17 cellular contexts compared by ENCODE assay signal in genomic region chr1:225366552-225366951, GRCh38.
DNase-seq lines count a peak whose midpoint lies in the region; ATAC-seq, FAIRE-seq and TF ChIP-seq lines count a peak whose summit lies in the region.
"Had no signal": no experiment of that assay in that cellular context is flagged by ENCODE, and none has a peak within 500 bp of the region (broad histone marks: within the 10 kb centered on the region; RNA-seq: fewer than 3 reads in every experiment).

No MANE protein-coding gene starts in this region.

- TF ChIP-seq EP300 in K562 (IDR thresholded peaks at IDR 0.05; ENCODE audit: low read length): no peak

- no peaks in the 10 kb centered on the region for H3K4me1 ChIP-seq in ACC112 (ENCODE audit: control insufficient read depth, insufficient read depth, low read length, unreplicated experiment)
- H3K4me1 ChIP-seq in GM23338 (ENCODE audit: insufficient read depth): no peaks in the 10 kb centered on the region
- no peaks in the 10 kb centered on the region for H3K4me1 ChIP-seq in K562 (replicated peaks in 1 of 2; ENCODE audit: control insufficient read depth in 2 of 2, insufficient read depth in 2 of 2, low read length in 2 of 2)
- H3K4me1 ChIP-seq in mesendoderm (ENCODE audit: control insufficient read depth, low read depth, low read length): peaks cover 2% of the 10 kb centered on the region

- H3K4me1 Mint-ChIP-seq in GM23338: no peaks in the 10 kb centered on the region
- H3K4me1 Mint-ChIP-seq in activated CD4-positive, alpha-beta T cell treated with anti-CD3 and anti-CD28 coated beads, Interleukin-2, amount 10 ng/mL, durations not matched to agents 24 days and 14 days: peaks cover 3% of the 10 kb centered on the region
- H3K4me1 Mint-ChIP-seq: CD14-positive monocyte had no signal

- H3K4ac ChIP-seq in mesendoderm (ENCODE audit: low read depth, low read length): no peak overlapping the region

- TF ChIP-seq CTCF in GM23338 (conservative IDR thresholded peaks at IDR 0.05; ENCODE audit: low read depth in 2 of 2): no peak
- TF ChIP-seq CTCF in K562 (IDR thresholded peaks at IDR 0.05 in 2 of 3, conservative IDR thresholded peaks at IDR 0.05 in 1 of 3; ENCODE audit: insufficient read depth in 2 of 3, low read depth in 1 of 3, low read length in 3 of 3): no peak

- TF ChIP-seq POLR2A in K562 (conservative IDR thresholded peaks at IDR 0.05): no peak

- H3K9ac ChIP-seq in K562 (ENCODE audit: insufficient read depth in 1 of 2, low read depth in 2 of 2, low read length in 2 of 2): no peak overlapping the region
- no peak overlapping the region for H3K9ac ChIP-seq in mesendoderm (ENCODE audit: low read length)
- H3K9ac ChIP-seq: GM23248 had no signal

- H3K79me1 ChIP-seq in mesendoderm (ENCODE audit: low read length): no peaks in the 10 kb centered on the region

- no peak for FAIRE-seq in K562 (lab: Jason Lieb, UNC)
- FAIRE-seq: A204.1, D721Med had no signal

- no peak overlapping the region for H3K4me2 ChIP-seq in GM23338
- H3K4me2 ChIP-seq in K562 (ENCODE audit: insufficient read depth, low read length): no peak overlapping the region
- H3K4me2 ChIP-seq in mesendoderm (ENCODE audit: low read length): no peak overlapping the region

- no peak for TF ChIP-seq RAD21 in K562 (CRISPR knock-in tag; conservative IDR thresholded peaks at IDR 0.05 in 1 of 2, IDR thresholded peaks at IDR 0.05 in 1 of 2)

- H4K5ac ChIP-seq in mesendoderm (ENCODE audit: low read length): no peak overlapping the region

- no peak overlapping the region for H3K27ac Mint-ChIP-seq in GM23338
- no peak overlapping the region for H3K27ac Mint-ChIP-seq in activated CD4-positive, alpha-beta T cell treated with anti-CD3 and anti-CD28 coated beads, Interleukin-2, amount 10 ng/mL, durations not matched to agents 24 days and 14 days
- H3K27ac Mint-ChIP-seq: CD14-positive monocyte; CD8-positive, alpha-beta T cell had no signal

- H2AFZ ChIP-seq in ACC112 (ENCODE audit: low read length, unreplicated experiment) (peak overlapping the region; percentile 68), GM23338 (no peak overlapping the region), K562 (ENCODE audit: low read depth, low read length) (no peak overlapping the region)
- H2AFZ ChIP-seq: GM23248 had no signal

- H3K56ac ChIP-seq in mesendoderm (ENCODE audit: low read length): no peak overlapping the region

- no peaks in the 10 kb centered on the region for H3K36me3 Mint-ChIP-seq in GM23338 (ENCODE audit: low read depth)
- H3K36me3 Mint-ChIP-seq in activated CD4-positive, alpha-beta T cell treated with anti-CD3 and anti-CD28 coated beads, Interleukin-2, amount 10 ng/mL, durations not matched to agents 24 days and 14 days (ENCODE audit: low read depth): no peaks in the 10 kb centered on the region
- H3K36me3 Mint-ChIP-seq: CD14-positive monocyte; CD8-positive, alpha-beta T cell had no signal

- H3K79me2 ChIP-seq in ACC112 (ENCODE audit: control insufficient read depth, insufficient read depth, low read length, unreplicated experiment) (no peaks in the 10 kb centered on the region), GM23338 (replicated peaks; ENCODE audit: insufficient read depth) (no peaks in the 10 kb centered on the region), K562 (ENCODE audit: control insufficient read depth, insufficient read depth, low read length) (no peaks in the 10 kb centered on the region), mesendoderm (ENCODE audit: control insufficient read depth, insufficient read depth, low read length) (no peaks in the 10 kb centered on the region)

- BruUV-seq in K562 (replicated peaks; lab: Mats Ljungman, UMichigan): no TSS peak

- no peak overlapping the region for H3K23ac ChIP-seq in mesendoderm (ENCODE audit: low read length)

- H3K27me3 Mint-ChIP-seq in GM23338 (ENCODE audit: insufficient read depth, low read depth, poor library complexity): peaks cover 15% of the 10 kb centered on the region
- peaks cover 17% of the 10 kb centered on the region for H3K27me3 Mint-ChIP-seq in activated CD4-positive, alpha-beta T cell treated with anti-CD3 and anti-CD28 coated beads, Interleukin-2, amount 10 ng/mL, durations not matched to agents 24 days and 14 days

- no peak overlapping the region for H2AK5ac ChIP-seq in mesendoderm (ENCODE audit: low read length)

- H3K9me3 ChIP-seq in K562 (replicated peaks; ENCODE audit: control insufficient read depth, insufficient read depth, low read depth, low read length): no peaks in the 10 kb centered on the region

- no peaks in the 10 kb centered on the region for H3K9me2 ChIP-seq in GM23338 (ENCODE audit: insufficient read depth)

- H3K18ac ChIP-seq in mesendoderm (ENCODE audit: low read length): no peak overlapping the region

- intact Hi-C loops in K562 (cut with micrococcal nuclease): no loop called here
- intact Hi-C loops in activated CD4-positive, alpha-beta T cell treated with anti-CD3 and anti-CD28 coated beads, Interleukin-2, amount 10 ng/mL, durations not matched to agents 24 days and 14 days (cut with micrococcal nuclease): no loop called here

- POLR2A ChIA-PET in K562 (lab: Yijun Ruan, JAX): no interaction called here

- H2BK15ac ChIP-seq in mesendoderm (replicated peaks; ENCODE audit: low read depth): no peak overlapping the region

- H4K8ac ChIP-seq in mesendoderm (ENCODE audit: low read depth, low read length): no peak overlapping the region

- no peak overlapping the region for H2BK120ac ChIP-seq in mesendoderm (ENCODE audit: low read depth, low read length)

- in situ Hi-C loops in K562 (cut with MboI): no loop called here

- no peaks in the 10 kb centered on the region for H4K20me1 ChIP-seq in GM23338 (replicated peaks; ENCODE audit: insufficient read depth)
- no peaks in the 10 kb centered on the region for H4K20me1 ChIP-seq in K562 (replicated peaks; ENCODE audit: control insufficient read depth, insufficient read depth, low read length)

- H3K4me3 ChIP-seq in ACC112 (ENCODE audit: low read depth, low read length): no peak overlapping the region
- H3K4me3 ChIP-seq in GM23338: no peak overlapping the region
- no peak overlapping the region for H3K4me3 ChIP-seq in K562
- no peak overlapping the region for H3K4me3 ChIP-seq in mesendoderm (ENCODE audit: low read length)
- H3K4me3 ChIP-seq: GM23248 had no signal

- peak; percentile 27 for DNase-seq in GM23338 (ENCODE audit: low spot score)
- DNase-seq in K562 (ENCODE audit: extremely low read depth in 1 of 4, low spot score in 3 of 4): no peak
- DNase-seq in mesendoderm: peak; percentile 81
- no peak for DNase-seq in NCI-H2227 treated with DMSO at 0.1 percent for 48 hours (lab: John Stamatoyannopoulos, UW)
- no peak for DNase-seq in activated CD4-positive, alpha-beta T cell treated with anti-CD3 and anti-CD28 coated beads, Interleukin-2, amount 10 ng/mL, durations not matched to agents 24 days and 14 days
- DNase-seq: CD8-positive, alpha-beta T cell; COR-L47; DMS153; GM23248; H7; KG1 had no signal

- no peaks in the 10 kb centered on the region for H3K9me3 Mint-ChIP-seq in GM23338
- no peaks in the 10 kb centered on the region for H3K9me3 Mint-ChIP-seq in activated CD4-positive, alpha-beta T cell treated with anti-CD3 and anti-CD28 coated beads, Interleukin-2, amount 10 ng/mL, durations not matched to agents 24 days and 14 days
- H3K9me3 Mint-ChIP-seq: CD14-positive monocyte; CD8-positive, alpha-beta T cell had no signal

- no peaks in the 10 kb centered on the region for H3K27me3 ChIP-seq in ACC112 (ENCODE audit: insufficient read depth, low read length)
- peaks cover 56% of the 10 kb centered on the region for H3K27me3 ChIP-seq in GM23338 (ENCODE audit: insufficient read depth)
- peaks cover 10% of the 10 kb centered on the region in 2 experiments; a peak in 4 of 5 replicates for H3K27me3 ChIP-seq in K562 (ENCODE audit: control insufficient read depth in 2 of 2, insufficient read depth in 2 of 2, low read length in 2 of 2)
- H3K27me3 ChIP-seq in mesendoderm (ENCODE audit: insufficient read depth, low read length, poor library complexity): no peaks in the 10 kb centered on the region

- ATAC-seq in GM23338 (peak; percentile 45; the same call in 2 of the 3 replicates), K562 (peak; percentile 53; the same call in 2 of the 3 replicates), HG02981 (IDR thresholded peaks at IDR 0.05; ENCODE audit: unreplicated experiment) (no peak)
- ATAC-seq: CD8-positive, alpha-beta T cell had no signal

- no peak overlapping the region for H3K4me3 Mint-ChIP-seq in GM23338
- H3K4me3 Mint-ChIP-seq in activated CD4-positive, alpha-beta T cell treated with anti-CD3 and anti-CD28 coated beads, Interleukin-2, amount 10 ng/mL, durations not matched to agents 24 days and 14 days: no peak overlapping the region
- H3K4me3 Mint-ChIP-seq: CD14-positive monocyte; CD8-positive, alpha-beta T cell had no signal

- CTCF ChIA-PET in K562 (lab: Yijun Ruan, JAX; ENCODE audit: low intra/inter-chr PET ratio): no interaction called here

- no peaks in the 10 kb centered on the region for H3K36me3 ChIP-seq in ACC112 (ENCODE audit: insufficient read depth, low read length)
- no peaks in the 10 kb centered on the region for H3K36me3 ChIP-seq in GM23338 (ENCODE audit: insufficient read depth)
- no peaks in the 10 kb centered on the region for H3K36me3 ChIP-seq in K562 (ENCODE audit: control insufficient read depth, insufficient read depth, low read length)
- H3K36me3 ChIP-seq in mesendoderm (ENCODE audit: control insufficient read depth, insufficient read depth, low read length): no peaks in the 10 kb centered on the region

- H3K27ac ChIP-seq in ACC112 (ENCODE audit: low read depth, low read length) (no peak overlapping the region), GM23338 (ENCODE audit: low read depth) (no peak overlapping the region), K562 (ENCODE audit: extremely low read depth, low read depth, low read length) (no peak overlapping the region), mesendoderm (ENCODE audit: low read depth, low read length) (no peak overlapping the region)
- H3K27ac ChIP-seq: GM23248, HL-60 had no signal

- H3K9me1 ChIP-seq in K562 (ENCODE audit: control insufficient read depth, insufficient read depth, low read length): no peaks in the 10 kb centered on the region

- WGBS in K562 (ENCODE audit: insufficient coverage, low coverage, missing lambda C conversion rate): 0% methylated on average over 1 of the region's 1 CpG
- WGBS in mesendoderm (ENCODE audit: extremely low coverage, insufficient coverage, low lambda C conversion rate): no CpG with 5 or more reads among the region's 1 CpG

- H3F3A ChIP-seq in GM23338 (replicated peaks; ENCODE audit: low read depth): no peaks in the 10 kb centered on the region

- no peak overlapping the region for H2BK5ac ChIP-seq in mesendoderm (ENCODE audit: low read length)

TF ChIP-seq in GM23338, 12 proteins besides CTCF, POLR2A, EP300 and RAD21:
- TF ChIP-seq EZH2phosphoT487 (IDR thresholded peaks at IDR 0.05; ENCODE audit: unreplicated experiment): no peak
TF ChIP-seq in GM23338: peak in this region for 0.

TF ChIP-seq in K562, 482 proteins besides CTCF, POLR2A, EP300 and RAD21 (continues in another document):
- TF ChIP-seq RBM17 (IDR thresholded peaks at IDR 0.05; ENCODE audit: borderline replicate concordance, low read depth, low read length) (no peak), ARNT (IDR thresholded peaks at IDR 0.05) (no peak), CCAR2 (IDR thresholded peaks at IDR 0.05; ENCODE audit: low read depth, low read length) (no peak)

Comparison
In these comparisons a context has a peak if more than half of its experiments do, and no peak if none do; other contexts are left out.
1. DNase-seq: peak in GM23338 (single experiment) and mesendoderm (single experiment); none in K562 (0 of 4), NCI-H2227 treated with DMSO at 0.1 percent for 48 hours (single experiment) and activated CD4-positive, alpha-beta T cell treated with anti-CD3 and anti-CD28 coated beads, Interleukin-2, amount 10 ng/mL, durations not matched to agents 24 days and 14 days (single experiment).